Comparison of ENCODE assay signal across 8 cellular contexts in genomic region chr5:150122158-150122510, GRCh38. TPM values are rescaled to one million over a fixed set of nuclear protein-coding genes. Genes with fewer than 3 reads are reported as not detected.
DNase-seq lines count a peak whose midpoint lies in the region; ATAC-seq and TF ChIP-seq lines count a peak whose summit lies in the region.

No MANE protein-coding gene starts in this region.

- intact Hi-C loops in activated T-helper 2 cell treated with anti-CD3 and anti-CD28 coated beads, Interferon-gamma antibody, Interleukin-2, Interleukin-4, amounts not matched to agents 10 μg/mL and 5 μg/mL and 100 μg/mL, durations not matched to agents 14 hours and 24 hours and 36 hours (cut with micrococcal nuclease) = no loop called here

- DNase-seq in BJ (ENCODE audit: low read depth) (no peak), KBM-7 (peak; percentile 47), osteocyte (ENCODE audit: extremely low spot score, unreplicated experiment) (no peak), amygdala (lab: John Stamatoyannopoulos, UW) (no peak)
- DNase-seq in activated T-helper 2 cell treated with anti-CD3 and anti-CD28 coated beads, Interferon-gamma antibody, Interleukin-2, Interleukin-4, amounts not matched to agents 10 μg/mL and 5 μg/mL and 100 μg/mL, durations not matched to agents 14 hours and 24 hours and 36 hours (ENCODE audit: low spot score) = peak; percentile 28

- H3K36me3 Mint-ChIP-seq in activated T-helper 2 cell treated with anti-CD3 and anti-CD28 coated beads, Interferon-gamma antibody, Interleukin-2, Interleukin-4, amounts not matched to agents 10 μg/mL and 5 μg/mL and 100 μg/mL, durations not matched to agents 14 hours and 24 hours and 36 hours (ENCODE audit: low read depth) = no peaks in the 10 kb centered on the region
- H3K36me3 Mint-ChIP-seq in osteocyte (ENCODE audit: unreplicated experiment) = peaks cover 72% of the 10 kb centered on the region

- peaks cover 1% of the 10 kb centered on the region for H3K4me1 Mint-ChIP-seq in activated T-helper 2 cell treated with anti-CD3 and anti-CD28 coated beads, Interferon-gamma antibody, Interleukin-2, Interleukin-4, amounts not matched to agents 10 μg/mL and 5 μg/mL and 100 μg/mL, durations not matched to agents 14 hours and 24 hours and 36 hours (ENCODE audit: low read depth)
- peaks cover 38% of the 10 kb centered on the region for H3K4me1 Mint-ChIP-seq in osteocyte (ENCODE audit: unreplicated experiment)

- H3K4me3 ChIP-seq in BJ (ENCODE audit: low read depth, low read length) = no peak overlapping the region

- H3K27me3 ChIP-seq in BJ (ENCODE audit: control insufficient read depth, insufficient read depth, low read length) = no peaks in the 10 kb centered on the region

- POLR2A ChIA-PET in BJ (lab: Charles Lee) = no interaction called here

- in situ Hi-C loops in KBM-7 (cut with MboI; ENCODE audit: low pct_unique_long_range_greater_than_20kb, low sequenced_read_pairs) = no loop called here

- TF ChIP-seq CTCF in BJ (IDR thresholded peaks at IDR 0.05; ENCODE audit: insufficient read depth, low read depth, low read length) = 0 out of 2 replicates have a peak, but pooled peaks have one; percentile 4
- peak; percentile 25 for TF ChIP-seq CTCF in osteocyte (IDR thresholded peaks at IDR 0.05)

- H3K27me3 Mint-ChIP-seq in activated T-helper 2 cell treated with anti-CD3 and anti-CD28 coated beads, Interferon-gamma antibody, Interleukin-2, Interleukin-4, amounts not matched to agents 10 μg/mL and 5 μg/mL and 100 μg/mL, durations not matched to agents 14 hours and 24 hours and 36 hours (ENCODE audit: low read depth) = no peaks in the 10 kb centered on the region
- no peaks in the 10 kb centered on the region for H3K27me3 Mint-ChIP-seq in osteocyte (ENCODE audit: unreplicated experiment)

- peaks cover 89% of the 10 kb centered on the region for H3K36me3 ChIP-seq in BJ (ENCODE audit: control insufficient read depth, insufficient read depth, low read length)

- no peak overlapping the region for H3K4me3 Mint-ChIP-seq in activated T-helper 2 cell treated with anti-CD3 and anti-CD28 coated beads, Interferon-gamma antibody, Interleukin-2, Interleukin-4, amounts not matched to agents 10 μg/mL and 5 μg/mL and 100 μg/mL, durations not matched to agents 14 hours and 24 hours and 36 hours (ENCODE audit: low read depth)
- H3K4me3 Mint-ChIP-seq in osteocyte (ENCODE audit: unreplicated experiment) = no peak overlapping the region

- no peaks in the 10 kb centered on the region for H3K9me3 Mint-ChIP-seq in activated T-helper 2 cell treated with anti-CD3 and anti-CD28 coated beads, Interferon-gamma antibody, Interleukin-2, Interleukin-4, amounts not matched to agents 10 μg/mL and 5 μg/mL and 100 μg/mL, durations not matched to agents 14 hours and 24 hours and 36 hours
- H3K9me3 Mint-ChIP-seq in osteocyte (ENCODE audit: unreplicated experiment) = no peaks in the 10 kb centered on the region

- no peak overlapping the region for H3K27ac Mint-ChIP-seq in activated T-helper 2 cell treated with anti-CD3 and anti-CD28 coated beads, Interferon-gamma antibody, Interleukin-2, Interleukin-4, amounts not matched to agents 10 μg/mL and 5 μg/mL and 100 μg/mL, durations not matched to agents 14 hours and 24 hours and 36 hours
- peak overlapping the region; percentile 79 for H3K27ac Mint-ChIP-seq in osteocyte (ENCODE audit: unreplicated experiment)

- CTCF ChIA-PET in BJ (lab: Yijun Ruan, JAX) = interaction anchor here (1.3 kb wide), 1 partner anchor 54 kb away, joined by 3 read pairs; no protein-coding TSS in a partner anchor

- ATAC-seq in GM19328 (IDR thresholded peaks at IDR 0.05; ENCODE audit: unreplicated experiment) (peak; percentile 53), GM18520 (IDR thresholded peaks at IDR 0.05; ENCODE audit: unreplicated experiment) (no peak), GM18870 (IDR thresholded peaks at IDR 0.05; ENCODE audit: unreplicated experiment) (no peak)

RNA-seq across cellular contexts. Expression of gene PDGFRB, which starts 33.5 kb away (rescaled TPM):
- polyA plus RNA-seq in BJ (2011; rRNA removed) = 163 and 276 TPM in 2 replicates
- polyA minus RNA-seq in BJ (2011; rRNA and poly(A)+ RNA removed) = 384 and 442 TPM in 2 replicates
- total RNA-seq in activated T-helper 2 cell treated with anti-CD3 and anti-CD28 coated beads, Interferon-gamma antibody, Interleukin-2, Interleukin-4, amounts not matched to agents 10 μg/mL and 5 μg/mL and 100 μg/mL, durations not matched to agents 14 hours and 24 hours and 36 hours = 0.46 and 1.3 TPM in 2 replicates
- total RNA-seq in osteocyte = 1,093 and 1,131 TPM in 2 replicates

RNA-seq across cellular contexts. Expression of gene CSF1R, which starts 35.8 kb away (rescaled TPM):
- 0.11 and 0.29 TPM in 2 replicates for polyA plus RNA-seq in BJ (2011; rRNA removed)
- polyA minus RNA-seq in BJ (2011; rRNA and poly(A)+ RNA removed) = 0.09 TPM in 1 of 2 replicates, not detected in the other
- total RNA-seq in activated T-helper 2 cell treated with anti-CD3 and anti-CD28 coated beads, Interferon-gamma antibody, Interleukin-2, Interleukin-4, amounts not matched to agents 10 μg/mL and 5 μg/mL and 100 μg/mL, durations not matched to agents 14 hours and 24 hours and 36 hours = 0.18 and 0.27 TPM in 2 replicates
- 1.1 and 1.2 TPM in 2 replicates for total RNA-seq in osteocyte

RNA-seq across cellular contexts. Expression of gene CDX1, which starts 44.4 kb away (rescaled TPM):
- 0.39 and 0.97 TPM in 2 replicates for polyA plus RNA-seq in BJ (2011; rRNA removed)
- polyA minus RNA-seq in BJ (2011; rRNA and poly(A)+ RNA removed) = 0.14 TPM in 1 of 2 replicates, not detected in the other
- not detected in 2 replicates for total RNA-seq in activated T-helper 2 cell treated with anti-CD3 and anti-CD28 coated beads, Interferon-gamma antibody, Interleukin-2, Interleukin-4, amounts not matched to agents 10 μg/mL and 5 μg/mL and 100 μg/mL, durations not matched to agents 14 hours and 24 hours and 36 hours
- 0.71 and 1.0 TPM in 2 replicates for total RNA-seq in osteocyte

Comparison
In these comparisons a context has a peak if more than half of its experiments do, and no peak if none do; other contexts are left out.
1. DNase-seq: peak in KBM-7 (single experiment) and activated T-helper 2 cell treated with anti-CD3 and anti-CD28 coated beads, Interferon-gamma antibody, Interleukin-2, Interleukin-4, amounts not matched to agents 10 μg/mL and 5 μg/mL and 100 μg/mL, durations not matched to agents 14 hours and 24 hours and 36 hours (single experiment); none in BJ (single experiment), osteocyte (single experiment) and amygdala (0 of 56).
2. RNA of gene PDGFRB, which starts 33.5 kb away (total RNA-seq): 1,093 to 1,131 TPM in osteocyte; 0.46 to 1.3 TPM in activated T-helper 2 cell treated with anti-CD3 and anti-CD28 coated beads, Interferon-gamma antibody, Interleukin-2, Interleukin-4, amounts not matched to agents 10 μg/mL and 5 μg/mL and 100 μg/mL, durations not matched to agents 14 hours and 24 hours and 36 hours; every median in the first group is over 100 times any median in the second.